ENCODE assay signal across 30 cellular contexts in the genomic region with DNA sequence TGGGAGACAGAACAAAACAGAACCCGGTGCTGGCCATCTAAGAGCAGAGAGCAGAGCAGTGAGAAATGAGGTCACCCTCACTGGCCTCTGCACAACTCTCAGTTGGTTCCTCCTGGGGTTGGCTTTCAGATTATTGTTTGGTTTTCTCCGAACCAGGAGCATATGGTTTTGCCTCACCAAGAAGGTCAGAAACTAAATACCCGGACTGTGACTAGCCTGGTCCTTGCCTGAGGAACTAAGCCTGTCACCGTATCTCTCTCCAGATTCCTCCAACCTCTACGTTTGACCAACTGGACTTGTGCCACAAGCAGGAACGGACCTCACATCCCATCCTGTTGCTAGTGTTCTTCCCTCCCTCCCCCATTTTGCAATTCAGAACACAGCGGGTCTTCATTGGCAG.
"Had no signal": no experiment of that assay in that cellular context is flagged by ENCODE, and none has a peak within 500 bp of the region (broad histone marks: within the 10 kb centered on the region; RNA-seq: fewer than 3 reads in every experiment).

No MANE protein-coding gene starts in this region.

- H3K4me3 ChIP-seq: ascending aorta, breast epithelium, colonic mucosa had no signal

- H3K27ac Mint-ChIP-seq: activated B cell treated with CpG ODN at 0.5 μM for 24 hours; activated CD8-positive, alpha-beta T cell treated with anti-CD3 and anti-CD28 coated beads for 36 hours; activated naive CD4-positive, alpha-beta T cell treated with anti-CD3 and anti-CD28 coated beads, Interleukin-2, amount 10 ng/mL, durations not matched to agents 7 days and 5 days; activated naive CD4-positive, alpha-beta T cell treated with anti-CD3 and anti-CD28 coated beads, Interleukin-2, amount 50 U/mL, for 72 hours; activated naive CD8-positive, alpha-beta T cell treated with anti-CD3 and anti-CD28 coated beads, Interleukin-2, amount 10 ng/mL, durations not matched to agents 7 days and 5 days; brain; T-helper 17 cell; T-helper 2 cell treated with Interferon-gamma antibody and Interleukin-4, amounts not matched to agents 5 μg/mL and 100 μg/mL, for 36 hours had no signal

- ATAC-seq: activated CD4-positive, CD25-positive, alpha-beta regulatory T cell treated with anti-CD3 and anti-CD28 coated beads, Interleukin-2, amount 50 U/mL, for 24 hours; activated CD8-positive, alpha-beta T cell treated with anti-CD3 and anti-CD28 coated beads for 36 hours; activated naive CD4-positive, alpha-beta T cell treated with anti-CD3 and anti-CD28 coated beads, Interleukin-2, amount 50 U/mL, for 72 hours; activated T-cell treated with anti-CD3 and anti-CD28 coated beads, Interleukin-2, amount 50 U/mL, for 4 hours; esophagus mucosa; T-helper 17 cell had no signal

- FAIRE-seq: endometrium, endothelial cell of umbilical vein, frontal cortex had no signal

- H3K4me1 Mint-ChIP-seq: central memory CD8-positive, alpha-beta T cell had no signal

- DNase-seq: activated B cell treated with CpG ODN at 0.5 μM for 24 hours; activated CD4-positive, alpha-beta T cell treated with anti-CD3 and anti-CD28 coated beads for 48 hours; activated CD4-positive, alpha-beta T cell treated with anti-CD3 and anti-CD28 coated beads, Interleukin-2, amount 50 U/mL, for 1 hour; activated CD4-positive, alpha-beta T cell treated with anti-CD3 and anti-CD28 coated beads, Interleukin-2, amount 50 U/mL, for 48 hours; activated CD8-positive, alpha-beta memory T cell treated with anti-CD3 and anti-CD28 coated beads for 24 hours; activated CD8-positive, alpha-beta T cell treated with anti-CD3 and anti-CD28 coated beads for 36 hours; activated gamma-delta T cell; activated naive CD4-positive, alpha-beta T cell; activated naive CD4-positive, alpha-beta T cell treated with anti-CD3 and anti-CD28 coated beads, Interleukin-2, amount 10 ng/mL, durations not matched to agents 7 days and 5 days; activated naive CD8-positive, alpha-beta T cell treated with anti-CD3 and anti-CD28 coated beads, Interleukin-2, amount 10 ng/mL, durations not matched to agents 7 days and 5 days; activated T-cell treated with anti-CD3 and anti-CD28 coated beads, Interleukin-2, amount 50 U/mL, for 4 hours; colonic mucosa; effector CD8-positive, alpha-beta T cell; head of caudate nucleus; T-helper 1 cell; T-helper 17 cell; T1000; WERI-Rb-1 had no signal

- H3K4me3 Mint-ChIP-seq: activated B cell treated with CpG ODN at 0.5 μM for 24 hours; activated CD8-positive, alpha-beta T cell treated with anti-CD3 and anti-CD28 coated beads for 36 hours; activated naive CD4-positive, alpha-beta T cell treated with anti-CD3 and anti-CD28 coated beads, Interleukin-2, amount 10 ng/mL, durations not matched to agents 7 days and 5 days; activated naive CD8-positive, alpha-beta T cell treated with anti-CD3 and anti-CD28 coated beads, Interleukin-2, amount 10 ng/mL, durations not matched to agents 7 days and 5 days; activated T-cell treated with anti-CD3 and anti-CD28 coated beads, Interleukin-2, amount 50 U/mL, for 4 hours; brain; central memory CD8-positive, alpha-beta T cell; T-helper 17 cell; T-helper 2 cell treated with Interferon-gamma antibody and Interleukin-4, amounts not matched to agents 5 μg/mL and 100 μg/mL, for 36 hours had no signal

- H3K27me3 ChIP-seq: ascending aorta, breast epithelium, colonic mucosa had no signal

- H3K9me3 Mint-ChIP-seq: activated B cell treated with CpG ODN at 0.5 μM for 24 hours; activated naive CD4-positive, alpha-beta T cell treated with anti-CD3 and anti-CD28 coated beads, Interleukin-2, amount 10 ng/mL, durations not matched to agents 7 days and 5 days; activated T-cell treated with anti-CD3 and anti-CD28 coated beads, Interleukin-2, amount 50 U/mL, for 4 hours; central memory CD8-positive, alpha-beta T cell; T-helper 2 cell treated with Interferon-gamma antibody and Interleukin-4, amounts not matched to agents 5 μg/mL and 100 μg/mL, for 36 hours had no signal

- H3K36me3 ChIP-seq: ascending aorta, breast epithelium, colonic mucosa, WERI-Rb-1 had no signal

- H3K27me3 Mint-ChIP-seq: activated B cell treated with CpG ODN at 0.5 μM for 24 hours had no signal

- H3K4me1 ChIP-seq: ascending aorta, breast epithelium had no signal

- H3K9me3 ChIP-seq: ascending aorta, breast epithelium, colonic mucosa had no signal

- H3K27ac ChIP-seq: ascending aorta, breast epithelium, colonic mucosa, epithelial cell of prostate, WERI-Rb-1 had no signal

- H3K36me3 Mint-ChIP-seq: activated naive CD4-positive, alpha-beta T cell treated with anti-CD3 and anti-CD28 coated beads, Interleukin-2, amount 10 ng/mL, durations not matched to agents 7 days and 5 days; activated naive CD8-positive, alpha-beta T cell treated with anti-CD3 and anti-CD28 coated beads, Interleukin-2, amount 10 ng/mL, durations not matched to agents 7 days and 5 days; brain had no signal
